Comparison of ENCODE assay signal across 19 cellular contexts in the genomic region with DNA sequence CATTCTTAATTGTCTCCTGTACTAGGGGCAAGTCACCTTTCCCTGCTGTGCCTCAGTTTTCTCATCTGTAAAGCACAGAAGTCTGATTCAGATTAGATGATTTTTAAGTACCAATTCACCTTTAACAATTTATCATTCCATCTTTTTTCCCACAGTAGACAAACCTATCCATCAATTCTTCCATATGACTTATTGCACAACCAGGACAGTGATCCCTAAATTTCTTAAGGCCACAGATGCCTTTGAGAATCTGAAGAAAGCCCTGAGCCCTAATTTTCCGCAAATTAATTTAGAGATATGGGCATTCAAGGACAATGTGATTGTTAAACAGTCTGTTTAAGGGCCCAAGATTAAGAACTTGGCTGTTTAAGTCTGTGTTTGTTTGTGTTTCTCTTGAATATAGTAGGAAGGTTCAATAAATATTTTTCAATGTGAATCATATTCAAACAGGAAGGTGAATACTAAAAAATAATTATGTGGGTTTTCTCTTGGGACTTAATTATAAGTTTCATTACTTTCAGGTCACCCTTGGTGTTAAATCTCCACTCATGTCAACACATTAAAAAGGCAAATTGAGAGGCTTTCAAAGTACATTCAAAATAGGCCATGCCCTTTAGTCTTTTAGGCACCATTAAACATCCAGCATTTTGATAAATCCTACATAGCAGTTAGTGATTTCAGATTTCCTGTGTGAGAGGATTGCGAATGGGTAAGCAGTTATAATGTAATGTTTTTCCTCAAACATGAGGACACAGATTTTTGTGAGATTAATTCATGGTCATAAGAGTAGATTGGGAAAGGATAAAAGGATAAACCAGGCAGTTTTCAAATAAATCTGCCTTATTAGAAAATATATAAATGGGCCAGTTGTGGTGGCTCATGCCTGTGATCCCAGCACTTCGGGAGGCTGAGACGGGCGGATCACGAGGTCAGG. TPM values are rescaled to one million over a fixed set of nuclear protein-coding genes. Genes with fewer than 3 reads are reported as not detected.
DNase-seq lines count a peak whose midpoint lies in the region; ATAC-seq, FAIRE-seq and TF ChIP-seq lines count a peak whose summit lies in the region.
"Had no signal": no experiment of that assay in that cellular context is flagged by ENCODE, and none has a peak within 500 bp of the region (broad histone marks: within the 10 kb centered on the region; RNA-seq: fewer than 3 reads in every experiment).

No MANE protein-coding gene starts in this region.

- no TSS peak for BruUV-seq in K562 (replicated peaks; lab: Mats Ljungman, UMichigan)

- H3K4me2 ChIP-seq in A549 (peak overlapping the region; percentile 62; the same call in 2 of the 3 replicates), K562 (ENCODE audit: insufficient read depth, low read length) (no peak overlapping the region), mesenchymal stem cell (ENCODE audit: low read length, poor library complexity, severe bottlenecking) (no peak overlapping the region)
- H3K4me2 ChIP-seq: BLaER1, KMS-11 had no signal

- H3K14ac ChIP-seq in mesenchymal stem cell (ENCODE audit: low read length in 2 of 2): no peak overlapping the region

- H3K27ac ChIP-seq in A549: peak overlapping the region; percentile 83 to 92
- H3K27ac ChIP-seq in HEK293 (ENCODE audit: extremely low read depth, low read depth, low read length): no peak overlapping the region
- no peak overlapping the region for H3K27ac ChIP-seq in K562 (ENCODE audit: extremely low read depth, low read depth, low read length)
- H3K27ac ChIP-seq in mesenchymal stem cell (ENCODE audit: low read length, poor library complexity, severe bottlenecking): no peak overlapping the region
- no peak overlapping the region for H3K27ac ChIP-seq in suprapubic skin
- H3K27ac ChIP-seq: BLaER1, KMS-11 had no signal

- no peaks in the 10 kb centered on the region for H3K9me1 ChIP-seq in K562 (ENCODE audit: control insufficient read depth, insufficient read depth, low read length)

- intact Hi-C loops in K562 (cut with micrococcal nuclease): loop anchor here (10.0 kb wide), 1 partner anchor 278 kb away; no protein-coding TSS in a partner anchor

- no peaks in the 10 kb centered on the region for H3K79me1 ChIP-seq in mesenchymal stem cell (replicated peaks; ENCODE audit: low read length, poor library complexity, severe bottlenecking)

- ATAC-seq in A549 (no peak), K562 (no peak), HG03159 (IDR thresholded peaks at IDR 0.05; ENCODE audit: unreplicated experiment) (no peak)

- no peak overlapping the region for H2BK120ac ChIP-seq in mesenchymal stem cell (ENCODE audit: low read depth, low read length)

- no peak for TF ChIP-seq CTCF in A549 (IDR thresholded peaks at IDR 0.05)
- TF ChIP-seq CTCF in HEK293 (tag by site-specific recombination; IDR thresholded peaks at IDR 0.05): no peak
- no peak for TF ChIP-seq CTCF in K562 (IDR thresholded peaks at IDR 0.05 in 2 of 3, conservative IDR thresholded peaks at IDR 0.05 in 1 of 3; ENCODE audit: insufficient read depth in 2 of 3, low read depth in 1 of 3, low read length in 3 of 3)
- TF ChIP-seq CTCF in suprapubic skin (IDR thresholded peaks at IDR 0.05): no peak

- H2BK15ac ChIP-seq in mesenchymal stem cell (ENCODE audit: low read depth, poor library complexity, severe bottlenecking): no peak overlapping the region

- TF ChIP-seq EP300 in A549 (IDR thresholded peaks at IDR 0.05) (no peak), K562 (IDR thresholded peaks at IDR 0.05; ENCODE audit: low read length) (no peak), suprapubic skin (IDR thresholded peaks at IDR 0.05) (no peak)

- no peak overlapping the region for H2AK5ac ChIP-seq in mesenchymal stem cell (ENCODE audit: low read length, severe bottlenecking)

- in situ Hi-C loops in K562 (cut with MboI): no loop called here

- WGBS in A549 (ENCODE audit: missing lambda C conversion rate): 92% methylated on average over 6 of the region's 6 CpGs
- 78% methylated on average over 6 of the region's 6 CpGs for WGBS in K562 (ENCODE audit: insufficient coverage, low coverage, missing lambda C conversion rate)
- 91% methylated on average over 6 of the region's 6 CpGs for WGBS in mesenchymal stem cell
- 86% methylated on average over 6 of the region's 6 CpGs for WGBS in suprapubic skin

- H4K20me1 ChIP-seq in K562 (replicated peaks; ENCODE audit: control insufficient read depth, insufficient read depth, low read length): no peaks in the 10 kb centered on the region
- H4K20me1 ChIP-seq: BLaER1 had no signal

- H2BK5ac ChIP-seq in mesenchymal stem cell (ENCODE audit: low read depth, low read length, poor library complexity, severe bottlenecking): no peak overlapping the region

- no peaks in the 10 kb centered on the region for H3K79me2 ChIP-seq in K562 (ENCODE audit: control insufficient read depth, insufficient read depth, low read length)

- H2AFZ ChIP-seq in K562 (ENCODE audit: low read depth, low read length) (no peak overlapping the region), mesenchymal stem cell (ENCODE audit: low read depth, low read length) (no peak overlapping the region)

- H4K91ac ChIP-seq in mesenchymal stem cell (ENCODE audit: low read length): no peak overlapping the region

- POLR2A ChIA-PET in A549 (lab: Yijun Ruan, JAX) (interaction anchor here (0.7 kb wide), 1 partner anchor 10 kb away, joined by 4 read pairs; no protein-coding TSS in a partner anchor), HEK293 (lab: Yijun Ruan, JAX) (interaction anchor here (0.7 kb wide), 1 partner anchor 66 kb away, joined by 7 read pairs; no protein-coding TSS in a partner anchor), K562 (lab: Yijun Ruan, JAX) (no interaction called here)

- no peak for TF ChIP-seq RAD21 in A549 (conservative IDR thresholded peaks at IDR 0.05 in 1 of 2, IDR thresholded peaks at IDR 0.05 in 1 of 2)
- no peak for TF ChIP-seq RAD21 in K562 (CRISPR knock-in tag; conservative IDR thresholded peaks at IDR 0.05 in 1 of 2, IDR thresholded peaks at IDR 0.05 in 1 of 2)

- peak overlapping the region in 1 of 2 experiments; percentile 73 for H3K4ac ChIP-seq in mesenchymal stem cell (ENCODE audit: low read depth in 1 of 2, low read length in 2 of 2)

- H3K4me1 ChIP-seq in A549 (peaks cover 67% of the 10 kb centered on the region), HEK293 (ENCODE audit: control insufficient read depth, insufficient read depth, low read length) (peaks cover 30% of the 10 kb centered on the region), K562 (replicated peaks in 1 of 2; ENCODE audit: control insufficient read depth in 2 of 2, insufficient read depth in 2 of 2, low read length in 2 of 2) (peaks cover 20 to 25% of the 10 kb centered on the region in 2 experiments), mesenchymal stem cell (ENCODE audit: control insufficient read depth, insufficient read depth, low read depth, low read length) (peaks cover 19% of the 10 kb centered on the region), suprapubic skin (peaks cover 7% of the 10 kb centered on the region)

- no peaks in the 10 kb centered on the region for H3K9me3 ChIP-seq in A549
- H3K9me3 ChIP-seq in HEK293 (ENCODE audit: control insufficient read depth, insufficient read depth, low read depth, low read length): no peaks in the 10 kb centered on the region
- no peaks in the 10 kb centered on the region for H3K9me3 ChIP-seq in K562 (replicated peaks; ENCODE audit: control insufficient read depth, insufficient read depth, low read depth, low read length)
- no peaks in the 10 kb centered on the region for H3K9me3 ChIP-seq in mesenchymal stem cell (ENCODE audit: control insufficient read depth, low read length)
- no peaks in the 10 kb centered on the region for H3K9me3 ChIP-seq in suprapubic skin

- DNase-seq in A549 (ENCODE audit: low read depth in 1 of 2, low spot score in 1 of 2) (no peak), K562 (ENCODE audit: extremely low read depth in 1 of 4, low spot score in 3 of 4) (no peak), mesenchymal stem cell (no peak), suprapubic skin (ENCODE audit: low spot score in 2 of 2) (no peak), occipital lobe (lab: John Stamatoyannopoulos, UW) (no peak), DMS79 treated with DMSO at 0.1 percent for 48 hours (lab: John Stamatoyannopoulos, UW) (no peak)
- DNase-seq: Calu3; CD4-positive, alpha-beta memory T cell; DMS53; GOT3; MV-4-11; NCI-H187; NCI-H226; NCI-H524 had no signal

- peak overlapping the region in 1 of 2 experiments; percentile 49 for H3K18ac ChIP-seq in mesenchymal stem cell (ENCODE audit: low read depth in 1 of 2, low read length in 2 of 2)

- H3K4me3 ChIP-seq in A549 (no peak overlapping the region), HEK293 (ENCODE audit: low read depth, low read length) (no peak overlapping the region), K562 (no peak overlapping the region), mesenchymal stem cell (ENCODE audit: insufficient read depth in 1 of 2, low read depth in 1 of 2, low read length in 2 of 2) (no peak overlapping the region), suprapubic skin (no peak overlapping the region)
- H3K4me3 ChIP-seq: BLaER1 had no signal

- H3K36me3 ChIP-seq in HEK293 (ENCODE audit: control insufficient read depth in 2 of 2, insufficient read depth in 1 of 2, low read length in 2 of 2) (no peaks in the 10 kb centered on the region), K562 (ENCODE audit: control insufficient read depth, insufficient read depth, low read length) (no peaks in the 10 kb centered on the region), mesenchymal stem cell (ENCODE audit: control insufficient read depth in 1 of 2, insufficient read depth in 2 of 2, low read depth in 1 of 2, low read length in 2 of 2) (no peaks in the 10 kb centered on the region), suprapubic skin (no peaks in the 10 kb centered on the region)
- H3K36me3 ChIP-seq: BLaER1 had no signal

- no peak overlapping the region for H2BK12ac ChIP-seq in mesenchymal stem cell (ENCODE audit: low read length in 2 of 2)

- TF ChIP-seq POLR2A in A549 (IDR thresholded peaks at IDR 0.05; ENCODE audit: low read length): no peak
- no peak for TF ChIP-seq POLR2A in K562 (conservative IDR thresholded peaks at IDR 0.05)
- no peak for TF ChIP-seq POLR2A in suprapubic skin (IDR thresholded peaks at IDR 0.05)

- FAIRE-seq in A549 (lab: Jason Lieb, UNC) (no peak), K562 (lab: Jason Lieb, UNC) (no peak)

- H3K27me3 ChIP-seq in K562 (ENCODE audit: control insufficient read depth in 2 of 2, insufficient read depth in 2 of 2, low read length in 2 of 2) (no peaks in the 10 kb centered on the region), mesenchymal stem cell (ENCODE audit: control insufficient read depth in 1 of 2, insufficient read depth in 1 of 2, low read length in 2 of 2) (no peaks in the 10 kb centered on the region), suprapubic skin (peaks cover 3% of the 10 kb centered on the region)
- H3K27me3 ChIP-seq: BLaER1 had no signal

- H4K8ac ChIP-seq in mesenchymal stem cell (ENCODE audit: low read length): no peak overlapping the region

- CTCF ChIA-PET in A549 (lab: Yijun Ruan, JAX) (interaction anchor here (0.7 to 1.6 kb wide), 6 partner anchors 8 to 99 kb away, joined by 3 to 4 read pairs (median 3); a partner anchor contains a TSS), HEK293 (lab: Yijun Ruan, JAX) (interaction anchor here (0.6 kb wide), 1 partner anchor 402 kb away, joined by 3 read pairs; no protein-coding TSS in a partner anchor), K562 (lab: Yijun Ruan, JAX; ENCODE audit: low intra/inter-chr PET ratio) (no interaction called here)

- H3K9ac ChIP-seq in K562 (ENCODE audit: insufficient read depth in 1 of 2, low read depth in 2 of 2, low read length in 2 of 2): no peak overlapping the region
- H3K9ac ChIP-seq in mesenchymal stem cell (ENCODE audit: low read length): peak overlapping the region; percentile 51
- H3K9ac ChIP-seq: BLaER1, KMS-11 had no signal

- H3K23ac ChIP-seq in mesenchymal stem cell (ENCODE audit: low read length in 2 of 2): no peak overlapping the region

RNA-seq across cellular contexts. Expression of a gene that starts 34.9 kb away (rescaled TPM):
- polyA plus RNA-seq in A549 (2011; rRNA removed) (50.9 and 54.7 TPM in 2 replicates), A549 (2017; fragmentation: RNase III; extraction: RNeasy Plus Mini Kit Qiagen cat#74134 plus additional on column Dnase treatment) (16.9 to 25.9 TPM (median 22.5 TPM) in 3 replicates), K562 (2011; rRNA removed) (17.7 and 18.9 TPM in 2 replicates), K562 (2014; fragmentation: Illumina TruSeq; extraction: Trizol) (9.6 and 11.1 TPM in 2 replicates), K562 (2014; fragmentation: Nextera tagmentation; extraction: Ambion mirVana) (1 to 10 TPM; 3.1 to 4.0 TPM), K562 (2014; rRNA removed) (11.5 and 12.6 TPM in 2 replicates)
- 15.3 and 22.2 TPM in 2 replicates for polyA plus RNA-seq in A549 (2012; cell fraction: cytosol; rRNA removed)
- 8.6 and 12.5 TPM in 2 replicates for polyA plus RNA-seq in A549 (2012; cell fraction: nucleus; rRNA removed)
- 24.2 and 38.4 TPM in 2 replicates for polyA minus RNA-seq in A549 (2011; rRNA and poly(A)+ RNA removed)
- 16.5 and 29.7 TPM in 2 replicates for total RNA-seq in K562 (2011; cell fraction: chromatin; rRNA removed; ENCODE audit: low replicate concordance)
- 11.6 and 13.0 TPM in 2 replicates for total RNA-seq in K562 (2011; cell fraction: nucleolus; rRNA removed)
- total RNA-seq in K562 (2011; cell fraction: nucleoplasm; rRNA removed): 17.2 and 29.8 TPM in 2 replicates
- total RNA-seq in K562 (2014; rRNA removed) (6.7 and 11.0 TPM in 2 replicates), K562 (2014; rRNA removed; fragmentation: Illumina TruSeq; extraction: Trizol) (10.7 and 11.7 TPM in 2 replicates), K562 (2015; rRNA removed; fragmentation: Illumina TruSeq; extraction: Trizol) (7.3 and 8.8 TPM in 2 replicates), K562 (2021) (15.2 TPM in 2 replicates), suprapubic skin (10 to 100 TPM in 1 of 4 donors, 1 to 10 TPM in 3; 7.8 to 14.1 (median 9.4) TPM), occipital lobe (204 TPM)
- 9.2 and 11.6 TPM in 2 replicates for polyA plus RNA-seq in K562 (2011; cell fraction: cytosol; rRNA removed)
- polyA plus RNA-seq in K562 (2011; cell fraction: nucleus; rRNA removed): 12.3 and 13.0 TPM in 2 replicates
- polyA plus RNA-seq in K562 (2012): 8.0 and 11.8 TPM in 2 replicates
- 14.3 TPM in 2 replicates for polyA minus RNA-seq in K562 (2011; rRNA and poly(A)+ RNA removed)
- 3.5 and 7.0 TPM in 2 replicates for polyA minus RNA-seq in K562 (2011; cell fraction: cytosol; rRNA and poly(A)+ RNA removed)
- 9.4 and 13.0 TPM in 2 replicates for polyA minus RNA-seq in K562 (2011; cell fraction: nucleus; rRNA and poly(A)+ RNA removed)
- 126 TPM for polyA plus RNA-seq in mesenchymal stem cell (2013, experiment 1 of 2)
- polyA plus RNA-seq in mesenchymal stem cell (2013, experiment 2 of 2): 132 TPM

RNA-seq across cellular contexts. Expression of a gene that starts 54.7 kb away (rescaled TPM):
- polyA plus RNA-seq in A549 (2011; rRNA removed) (not detected in 2 replicates), A549 (2017; fragmentation: RNase III; extraction: RNeasy Plus Mini Kit Qiagen cat#74134 plus additional on column Dnase treatment) (not detected in 3 replicates), K562 (2011; rRNA removed) (not detected in 2 replicates), K562 (2014; fragmentation: Illumina TruSeq; extraction: Trizol) (not detected in 2 replicates), K562 (2014; fragmentation: Nextera tagmentation; extraction: Ambion mirVana) (not detected), K562 (2014; rRNA removed) (not detected in 2 replicates)
- not detected in 2 replicates for polyA plus RNA-seq in A549 (2012; cell fraction: cytosol; rRNA removed)
- polyA plus RNA-seq in A549 (2012; cell fraction: nucleus; rRNA removed): not detected in 2 replicates
- not detected in 2 replicates for polyA minus RNA-seq in A549 (2011; rRNA and poly(A)+ RNA removed)
- total RNA-seq in K562 (2011; cell fraction: chromatin; rRNA removed; ENCODE audit: low replicate concordance): not detected in 2 replicates
- not detected in 2 replicates for total RNA-seq in K562 (2011; cell fraction: nucleolus; rRNA removed)
- not detected in 2 replicates for total RNA-seq in K562 (2011; cell fraction: nucleoplasm; rRNA removed)
- total RNA-seq in K562 (2014; rRNA removed) (not detected in 2 replicates), K562 (2014; rRNA removed; fragmentation: Illumina TruSeq; extraction: Trizol) (not detected in 2 replicates), K562 (2015; rRNA removed; fragmentation: Illumina TruSeq; extraction: Trizol) (not detected in 2 replicates), K562 (2021) (not detected in 2 replicates), suprapubic skin (not detected), occipital lobe (not detected)
- not detected in 2 replicates for polyA plus RNA-seq in K562 (2011; cell fraction: cytosol; rRNA removed)
- not detected in 2 replicates for polyA plus RNA-seq in K562 (2011; cell fraction: nucleus; rRNA removed)
- polyA plus RNA-seq in K562 (2012): not detected in 2 replicates
- polyA minus RNA-seq in K562 (2011; rRNA and poly(A)+ RNA removed): not detected in 2 replicates
- not detected in 2 replicates for polyA minus RNA-seq in K562 (2011; cell fraction: cytosol; rRNA and poly(A)+ RNA removed)
- polyA minus RNA-seq in K562 (2011; cell fraction: nucleus; rRNA and poly(A)+ RNA removed): not detected in 2 replicates
- not detected for polyA plus RNA-seq in mesenchymal stem cell (2013, experiment 1 of 2)
- not detected for polyA plus RNA-seq in mesenchymal stem cell (2013, experiment 2 of 2)
- total RNA-seq: A172; Calu3; CD4-positive, alpha-beta memory T cell had no signal
- polyA plus RNA-seq: CD4-positive, alpha-beta memory T cell had no signal

Comparison
In these comparisons a context has a peak if more than half of its experiments do, and no peak if none do; other contexts are left out.
1. H3K27ac ChIP-seq: peak in A549 (2 of 2); none in HEK293 (single experiment), K562 (single experiment), mesenchymal stem cell (single experiment) and suprapubic skin (single experiment).